ENCODE assay signal across 21 cellular contexts in genomic region chr2:100273387-100273786, GRCh38. TPM values are rescaled to one million over a fixed set of nuclear protein-coding genes. Genes with fewer than 3 reads are reported as not detected.
DNase-seq lines count a peak whose midpoint lies in the region; ATAC-seq and TF ChIP-seq lines count a peak whose summit lies in the region.
"Had no signal": no experiment of that assay in that cellular context is flagged by ENCODE, and none has a peak within 500 bp of the region (broad histone marks: within the 10 kb centered on the region; RNA-seq: fewer than 3 reads in every experiment).

No MANE protein-coding gene starts in this region.

- no peak overlapping the region for H3K4me3 ChIP-seq in coronary artery
- no peak overlapping the region for H3K4me3 ChIP-seq in skeletal muscle tissue (ENCODE audit: low read length in 3 of 3)
- H3K4me3 ChIP-seq in mucosa of descending colon, result no peak overlapping the region
- H3K4me3 ChIP-seq: MG63 had no signal

- no peaks in the 10 kb centered on the region for H3K27me3 Mint-ChIP-seq in natural killer cell (ENCODE audit: low read depth in 2 of 2)
- H3K27me3 Mint-ChIP-seq in natural killer cell treated with Interleukin-12 subunit alpha and Interleukin-12 subunit beta and Interleukin-15 and Interleukin-18, amount 100 ng/mL, for 72 hours, result peaks cover 0 to 7% of the 10 kb centered on the region in 2 donors
- H3K27me3 Mint-ChIP-seq in CD4-positive, alpha-beta T cell, result no peaks in the 10 kb centered on the region

- H3K4me1 Mint-ChIP-seq in natural killer cell, result peaks cover 12 to 15% of the 10 kb centered on the region in 2 donors
- peaks cover 6 to 7% of the 10 kb centered on the region in 2 donors for H3K4me1 Mint-ChIP-seq in natural killer cell treated with Interleukin-12 subunit alpha and Interleukin-12 subunit beta and Interleukin-15 and Interleukin-18, amount 100 ng/mL, for 72 hours (ENCODE audit: low read depth in 2 of 2)
- no peaks in the 10 kb centered on the region for H3K4me1 Mint-ChIP-seq in CD4-positive, alpha-beta T cell (ENCODE audit: low read depth)

- POLR2A ChIA-PET in CD4-positive, alpha-beta T cell (lab: Charles Lee), result no interaction called here

- ATAC-seq in natural killer cell (no peak), mucosa of descending colon (no peak), GM18498 (IDR thresholded peaks at IDR 0.05; ENCODE audit: unreplicated experiment) (no peak)
- ATAC-seq in natural killer cell treated with Interleukin-12 subunit alpha and Interleukin-12 subunit beta and Interleukin-15 and Interleukin-18, amount 100 ng/mL, for 72 hours, result no peak
- ATAC-seq in CD4-positive, alpha-beta T cell (ENCODE audit: poor library complexity), result no peak
- ATAC-seq: PC-3 had no signal

- peaks cover 0 to 3% (median 0%) of the 10 kb centered on the region in 3 donors for H3K4me1 ChIP-seq in skeletal muscle tissue (ENCODE audit: control insufficient read depth in 3 of 3, insufficient read depth in 3 of 3, low read length in 3 of 3)
- no peaks in the 10 kb centered on the region for H3K4me1 ChIP-seq in mucosa of descending colon (ENCODE audit: low read depth)

- peak overlapping the region; percentile 26 to 53 for H3K27ac ChIP-seq in coronary artery
- H3K27ac ChIP-seq in skeletal muscle tissue (ENCODE audit: low read depth, low read length), result peak overlapping the region; percentile 4
- H3K27ac ChIP-seq in CD4-positive, alpha-beta T cell (ENCODE audit: low read depth, low read length), result no peak overlapping the region

- no peaks in the 10 kb centered on the region for H3K36me3 Mint-ChIP-seq in natural killer cell
- H3K36me3 Mint-ChIP-seq in natural killer cell treated with Interleukin-12 subunit alpha and Interleukin-12 subunit beta and Interleukin-15 and Interleukin-18, amount 100 ng/mL, for 72 hours, result no peaks in the 10 kb centered on the region
- H3K36me3 Mint-ChIP-seq in CD4-positive, alpha-beta T cell (ENCODE audit: low read depth), result no peaks in the 10 kb centered on the region
- H3K36me3 Mint-ChIP-seq: CD14-positive monocyte had no signal

- no peak overlapping the region for H3K9ac ChIP-seq in skeletal muscle tissue (ENCODE audit: low read depth in 1 of 3, low read length in 3 of 3)

- H3K36me3 ChIP-seq in skeletal muscle tissue (ENCODE audit: control insufficient read depth in 3 of 3, insufficient read depth in 3 of 3, low read length in 3 of 3) (peaks cover 0 to 11% (median 0%) of the 10 kb centered on the region in 3 donors), mucosa of descending colon (ENCODE audit: low read depth) (no peaks in the 10 kb centered on the region)
- H3K36me3 ChIP-seq: MG63 had no signal

- DNase-seq in natural killer cell (no peak), coronary artery (ENCODE audit: low spot score) (no peak), mucosa of descending colon (no peak), DMS53 (lab: John Stamatoyannopoulos, UW) (no peak)
- no peak for DNase-seq in natural killer cell treated with Interleukin-12 subunit alpha and Interleukin-12 subunit beta and Interleukin-15 and Interleukin-18, amount 100 ng/mL, for 72 hours (ENCODE audit: low spot score)
- no peak for DNase-seq in CD4-positive, alpha-beta T cell
- DNase-seq: EL, GF-D8, MG63, NCI-H1694 treated with DMSO at 0.1 percent for 48 hours, NCI-H2081 treated with DMSO at 0.1 percent for 48 hours, NCI-H2171 treated with DMSO at 0.1 percent for 48 hours, NCI-H526, PC-3, RPMI8226, SHP77 had no signal

- no peaks in the 10 kb centered on the region for H3K9me3 Mint-ChIP-seq in natural killer cell
- no peaks in the 10 kb centered on the region for H3K9me3 Mint-ChIP-seq in natural killer cell treated with Interleukin-12 subunit alpha and Interleukin-12 subunit beta and Interleukin-15 and Interleukin-18, amount 100 ng/mL, for 72 hours
- no peaks in the 10 kb centered on the region for H3K9me3 Mint-ChIP-seq in CD4-positive, alpha-beta T cell

- CTCF ChIA-PET in CD4-positive, alpha-beta T cell (lab: Charles Lee), result no interaction called here

- H3K9me3 ChIP-seq in skeletal muscle tissue (ENCODE audit: control insufficient read depth in 3 of 3, low read length in 3 of 3) (no peaks in the 10 kb centered on the region), mucosa of descending colon (no peaks in the 10 kb centered on the region)
- no peaks in the 10 kb centered on the region for H3K9me3 ChIP-seq in CD4-positive, alpha-beta T cell (ENCODE audit: control insufficient read depth, low read length)
- H3K9me3 ChIP-seq: MG63 had no signal

- TF ChIP-seq CTCF in natural killer cell (IDR thresholded peaks at IDR 0.05), result no peak
- no peak for TF ChIP-seq CTCF in coronary artery (IDR thresholded peaks at IDR 0.05)
- no peak for TF ChIP-seq CTCF in mucosa of descending colon (IDR thresholded peaks at IDR 0.05)
- TF ChIP-seq CTCF in CD4-positive, alpha-beta T cell (IDR thresholded peaks at IDR 0.05), result no peak

- peak overlapping the region; percentile 4 to 56 for H3K27ac Mint-ChIP-seq in natural killer cell
- H3K27ac Mint-ChIP-seq in natural killer cell treated with Interleukin-12 subunit alpha and Interleukin-12 subunit beta and Interleukin-15 and Interleukin-18, amount 100 ng/mL, for 72 hours, result no peak overlapping the region
- H3K27ac Mint-ChIP-seq in CD4-positive, alpha-beta T cell, result no peak overlapping the region
- H3K27ac Mint-ChIP-seq: CD14-positive monocyte had no signal

- no peak overlapping the region for H3K4me3 Mint-ChIP-seq in natural killer cell
- no peak overlapping the region for H3K4me3 Mint-ChIP-seq in natural killer cell treated with Interleukin-12 subunit alpha and Interleukin-12 subunit beta and Interleukin-15 and Interleukin-18, amount 100 ng/mL, for 72 hours
- H3K4me3 Mint-ChIP-seq in CD4-positive, alpha-beta T cell, result no peak overlapping the region
- H3K4me3 Mint-ChIP-seq: B cell, CD14-positive monocyte had no signal

- H3K27me3 ChIP-seq in skeletal muscle tissue (ENCODE audit: control insufficient read depth in 3 of 3, insufficient read depth in 3 of 3, low read length in 3 of 3), result no peaks in the 10 kb centered on the region
- no peaks in the 10 kb centered on the region for H3K27me3 ChIP-seq in CD4-positive, alpha-beta T cell (ENCODE audit: control insufficient read depth, insufficient read depth, low read length)
- H3K27me3 ChIP-seq: MG63 had no signal

- intact Hi-C loops in natural killer cell (cut with micrococcal nuclease) (no loop called here), mucosa of descending colon (cut with DNase I, micrococcal nuclease) (no loop called here)
- intact Hi-C loops in CD4-positive, alpha-beta T cell (cut with DNase I, micrococcal nuclease), result no loop called here

RNA-seq across cellular contexts. Expression of gene LONRF2, which starts 48.9 kb away (rescaled TPM):
- not detected for total RNA-seq in natural killer cell
- not detected for total RNA-seq in natural killer cell treated with Interleukin-12 subunit alpha and Interleukin-12 subunit beta and Interleukin-15 and Interleukin-18, amount 100 ng/mL, for 72 hours
- 1.0 TPM for total RNA-seq in skeletal muscle tissue
- 10 to 100 TPM in 1 of 3 donors, under 1 TPM in 2; 0.41 to 19.9 (median 0.67) TPM for total RNA-seq in mucosa of descending colon
- under 1 TPM; 0.06 to 0.08 TPM for total RNA-seq in CD4-positive, alpha-beta T cell
- total RNA-seq: LHCN-M2 had no signal

Comparison
In these comparisons a context has a peak if more than half of its experiments do, and no peak if none do; other contexts are left out.
1. H3K27ac Mint-ChIP-seq: peak in natural killer cell (2 of 2); none in natural killer cell treated with Interleukin-12 subunit alpha and Interleukin-12 subunit beta and Interleukin-15 and Interleukin-18, amount 100 ng/mL, for 72 hours (0 of 2) and CD4-positive, alpha-beta T cell (single experiment).